ENCODE assay signal across 1 cellular context in the genomic region with DNA sequence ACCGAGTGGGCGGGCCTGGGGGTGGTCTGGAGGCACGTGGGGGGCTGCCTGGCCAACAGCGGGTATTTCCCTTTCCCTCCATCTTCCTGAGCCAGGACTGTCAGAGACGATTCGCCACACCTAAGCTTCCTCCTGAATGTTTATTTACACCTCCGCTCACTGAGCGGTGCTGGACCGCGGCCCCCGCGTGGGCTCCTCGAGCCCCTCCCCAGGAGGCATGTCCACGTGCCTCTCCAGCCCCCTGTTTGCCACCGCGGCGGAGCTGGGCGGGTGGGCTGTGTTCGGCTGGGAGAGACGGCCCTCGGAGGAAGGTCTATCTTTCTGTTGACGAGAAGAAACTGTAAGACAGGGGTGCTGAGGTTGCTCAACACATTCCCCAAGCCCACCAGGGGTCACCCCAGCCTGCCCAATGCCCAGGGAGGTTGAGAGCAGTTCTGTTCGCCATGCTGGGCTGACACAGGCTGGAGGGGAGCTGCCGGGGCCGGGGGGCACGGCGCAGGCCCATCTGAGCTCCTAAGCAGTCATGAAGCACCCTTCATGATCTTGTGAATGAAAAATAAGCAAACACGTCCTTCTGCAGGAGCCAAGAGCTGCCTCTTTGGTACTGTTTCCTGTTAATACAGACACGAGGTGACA.
TF ChIP-seq lines count a peak whose summit lies in the region.

No MANE protein-coding gene starts in this region.

TF ChIP-seq in K562, 482 proteins besides CTCF, POLR2A, EP300 and RAD21:
- TF ChIP-seq ZNF282 (CRISPR knock-in tag; IDR thresholded peaks at IDR 0.05) (0 out of 2 replicates have a peak, but pooled peaks have one; percentile 5), ZBTB7A (IDR thresholded peaks at IDR 0.05; ENCODE audit: borderline replicate concordance, control insufficient read depth, low read depth, low read length) (peak; percentile 50), SPI1 (IDR thresholded peaks at IDR 0.05; ENCODE audit: borderline replicate concordance, low read depth, low read length) (no peak), TGIF2 (CRISPR knock-in tag; IDR thresholded peaks at IDR 0.05) (peak; percentile 49; the same call in 1 of the 2 replicates), MBD2 (IDR thresholded peaks at IDR 0.05; ENCODE audit: borderline replicate concordance, low read depth) (no peak), XRCC5 (IDR thresholded peaks at IDR 0.05; ENCODE audit: low read depth, low read length) (0 out of 2 replicates have a peak, but pooled peaks have one; percentile 1), RBM22 (IDR thresholded peaks at IDR 0.05; ENCODE audit: low read depth, low read length, poor library complexity, severe bottlenecking) (peak; percentile 36), CEBPG (CRISPR knock-in tag; IDR thresholded peaks at IDR 0.05) (peak; percentile 37; the same call in 1 of the 2 replicates), CEBPG (tag; conservative IDR thresholded peaks at IDR 0.05 in 1 of 2, IDR thresholded peaks at IDR 0.05 in 1 of 2) (no peak)
- TF ChIP-seq, protein P1, sequence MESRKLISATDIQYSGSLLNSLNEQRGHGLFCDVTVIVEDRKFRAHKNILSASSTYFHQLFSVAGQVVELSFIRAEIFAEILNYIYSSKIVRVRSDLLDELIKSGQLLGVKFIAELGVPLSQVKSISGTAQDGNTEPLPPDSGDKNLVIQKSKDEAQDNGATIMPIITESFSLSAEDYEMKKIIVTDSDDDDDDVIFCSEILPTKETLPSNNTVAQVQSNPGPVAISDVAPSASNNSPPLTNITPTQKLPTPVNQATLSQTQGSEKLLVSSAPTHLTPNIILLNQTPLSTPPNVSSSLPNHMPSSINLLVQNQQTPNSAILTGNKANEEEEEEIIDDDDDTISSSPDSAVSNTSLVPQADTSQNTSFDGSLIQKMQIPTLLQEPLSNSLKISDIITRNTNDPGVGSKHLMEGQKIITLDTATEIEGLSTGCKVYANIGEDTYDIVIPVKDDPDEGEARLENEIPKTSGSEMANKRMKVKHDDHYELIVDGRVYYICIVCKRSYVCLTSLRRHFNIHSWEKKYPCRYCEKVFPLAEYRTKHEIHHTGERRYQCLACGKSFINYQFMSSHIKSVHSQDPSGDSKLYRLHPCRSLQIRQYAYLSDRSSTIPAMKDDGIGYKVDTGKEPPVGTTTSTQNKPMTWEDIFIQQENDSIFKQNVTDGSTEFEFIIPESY (CRISPR knock-in tag; IDR thresholded peaks at IDR 0.05): 0 out of 2 replicates have a peak, but pooled peaks have one; percentile 33
- TF ChIP-seq, protein P2, sequence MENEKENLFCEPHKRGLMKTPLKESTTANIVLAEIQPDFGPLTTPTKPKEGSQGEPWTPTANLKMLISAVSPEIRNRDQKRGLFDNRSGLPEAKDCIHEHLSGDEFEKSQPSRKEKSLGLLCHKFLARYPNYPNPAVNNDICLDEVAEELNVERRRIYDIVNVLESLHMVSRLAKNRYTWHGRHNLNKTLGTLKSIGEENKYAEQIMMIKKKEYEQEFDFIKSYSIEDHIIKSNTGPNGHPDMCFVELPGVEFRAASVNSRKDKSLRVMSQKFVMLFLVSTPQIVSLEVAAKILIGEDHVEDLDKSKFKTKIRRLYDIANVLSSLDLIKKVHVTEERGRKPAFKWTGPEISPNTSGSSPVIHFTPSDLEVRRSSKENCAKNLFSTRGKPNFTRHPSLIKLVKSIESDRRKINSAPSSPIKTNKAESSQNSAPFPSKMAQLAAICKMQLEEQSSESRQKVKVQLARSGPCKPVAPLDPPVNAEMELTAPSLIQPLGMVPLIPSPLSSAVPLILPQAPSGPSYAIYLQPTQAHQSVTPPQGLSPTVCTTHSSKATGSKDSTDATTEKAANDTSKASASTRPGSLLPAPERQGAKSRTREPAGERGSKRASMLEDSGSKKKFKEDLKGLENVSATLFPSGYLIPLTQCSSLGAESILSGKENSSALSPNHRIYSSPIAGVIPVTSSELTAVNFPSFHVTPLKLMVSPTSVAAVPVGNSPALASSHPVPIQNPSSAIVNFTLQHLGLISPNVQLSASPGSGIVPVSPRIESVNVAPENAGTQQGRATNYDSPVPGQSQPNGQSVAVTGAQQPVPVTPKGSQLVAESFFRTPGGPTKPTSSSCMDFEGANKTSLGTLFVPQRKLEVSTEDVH (IDR thresholded peaks at IDR 0.05; ENCODE audit: low read depth, partially characterized antibody): no peak
